ENCODE assay signal across 17 cellular contexts in the genomic region with DNA sequence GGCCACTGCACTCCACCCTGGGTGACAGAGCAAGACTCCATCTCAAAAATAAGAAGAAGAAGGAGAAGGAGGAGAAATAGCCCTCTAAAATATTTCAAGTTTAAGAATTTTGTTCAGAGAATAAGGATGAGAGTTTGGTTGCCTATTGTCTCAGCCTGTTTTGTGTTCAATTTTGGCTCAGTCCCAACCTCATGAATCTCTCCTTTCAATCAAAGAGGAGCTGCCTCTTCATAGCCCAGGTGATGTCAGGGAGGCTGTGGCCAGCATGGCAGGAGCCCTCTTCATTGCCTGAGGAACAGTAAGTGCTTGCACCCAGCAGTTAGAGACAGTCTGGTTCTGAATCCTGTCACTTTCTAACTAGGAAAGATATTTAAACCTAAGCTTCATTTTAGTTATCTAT. TPM values are rescaled to one million over a fixed set of nuclear protein-coding genes. Genes with fewer than 3 reads are reported as not detected.
DNase-seq lines count a peak whose midpoint lies in the region; ATAC-seq and TF ChIP-seq lines count a peak whose summit lies in the region.
"Had no signal": no experiment of that assay in that cellular context is flagged by ENCODE, and none has a peak within 500 bp of the region (broad histone marks: within the 10 kb centered on the region; RNA-seq: fewer than 3 reads in every experiment).

No MANE protein-coding gene starts in this region.

- no peak overlapping the region for H3K9ac ChIP-seq in mammary epithelial cell (ENCODE audit: insufficient read depth, low read length)
- H3K9ac ChIP-seq: BLaER1 treated with 17β-estradiol and CSF1 and Interleukin-3, amounts not matched to agents 10 nM and 100 nM had no signal

- H3K27ac Mint-ChIP-seq in MCF 10A (ENCODE audit: low read depth, unreplicated experiment) = no peak overlapping the region
- H3K27ac Mint-ChIP-seq in CD4-positive, alpha-beta memory T cell = no peak overlapping the region
- H3K27ac Mint-ChIP-seq: CD8-positive, alpha-beta memory T cell; GM23338; T-cell had no signal

- H3K27me3 ChIP-seq in mammary epithelial cell (ENCODE audit: insufficient read depth, low read length) (no peaks in the 10 kb centered on the region), foreskin keratinocyte (no peaks in the 10 kb centered on the region), transverse colon (no peaks in the 10 kb centered on the region), WERI-Rb-1 (ENCODE audit: insufficient read depth, low read depth, severe bottlenecking) (no peaks in the 10 kb centered on the region)
- H3K27me3 ChIP-seq in CD4-positive, alpha-beta memory T cell (ENCODE audit: insufficient read depth, low read length) = no peaks in the 10 kb centered on the region
- H3K27me3 ChIP-seq: MG63 had no signal

- no peaks in the 10 kb centered on the region for H3K9me3 ChIP-seq in mammary epithelial cell (replicated peaks; ENCODE audit: insufficient read depth, low read length)
- no peaks in the 10 kb centered on the region for H3K9me3 ChIP-seq in transverse colon
- H3K9me3 ChIP-seq in WERI-Rb-1 (ENCODE audit: severe bottlenecking) = no peaks in the 10 kb centered on the region
- H3K9me3 ChIP-seq in CD4-positive, alpha-beta memory T cell (ENCODE audit: control insufficient read depth in 1 of 2, low read length in 2 of 2) = no peaks in the 10 kb centered on the region
- H3K9me3 ChIP-seq: MG63 had no signal

- no peak for ATAC-seq in foreskin keratinocyte

- no peaks in the 10 kb centered on the region for H3K36me3 Mint-ChIP-seq in MCF 10A (ENCODE audit: insufficient read depth, unreplicated experiment)
- H3K36me3 Mint-ChIP-seq in CD4-positive, alpha-beta memory T cell = no peaks in the 10 kb centered on the region
- H3K36me3 Mint-ChIP-seq: CD8-positive, alpha-beta memory T cell; T-cell had no signal

- TF ChIP-seq EP300 in transverse colon (IDR thresholded peaks at IDR 0.05; ENCODE audit: low read depth) = no peak

- no peak overlapping the region for H3K4me3 Mint-ChIP-seq in MCF 10A (ENCODE audit: unreplicated experiment)
- no peak overlapping the region for H3K4me3 Mint-ChIP-seq in CD4-positive, alpha-beta memory T cell
- H3K4me3 Mint-ChIP-seq: CD8-positive, alpha-beta memory T cell; GM23338; T-cell had no signal

- H4K20me1 ChIP-seq in mammary epithelial cell (ENCODE audit: insufficient read depth, low read length) = no peaks in the 10 kb centered on the region

- no peak overlapping the region for H3K4me3 ChIP-seq in mammary epithelial cell (replicated peaks in 1 of 3; ENCODE audit: insufficient read depth in 1 of 3, low read depth in 2 of 3, low read length in 3 of 3)
- no peak overlapping the region for H3K4me3 ChIP-seq in transverse colon
- no peak overlapping the region for H3K4me3 ChIP-seq in WERI-Rb-1 (ENCODE audit: low read depth, low read length)
- H3K4me3 ChIP-seq in CD4-positive, alpha-beta memory T cell (ENCODE audit: low read length in 2 of 2) = no peak overlapping the region
- H3K4me3 ChIP-seq: BLaER1 treated with 17β-estradiol and CSF1 and Interleukin-3, amounts not matched to agents 10 nM and 100 nM; GM23338; MG63 had no signal

- CTCF ChIA-PET in mammary epithelial cell (lab: Charles Lee; ENCODE audit: low non-redundant PET) (interaction anchor here (1.7 kb wide), 1 partner anchor 244 kb away, joined by 13 read pairs; no protein-coding TSS in a partner anchor), MCF 10A (lab: Yijun Ruan, JAX) (interaction anchor here (0.6 to 10.8 kb wide), 17 partner anchors 10 to 277 kb away, joined by 3 to 113 read pairs (median 4); no protein-coding TSS in a partner anchor), RWPE1 (lab: Yijun Ruan, JAX) (interaction anchor here (0.6 to 0.8 kb wide), 2 partner anchors 9 to 272 kb away, joined by 3 read pairs; no protein-coding TSS in a partner anchor)
- CTCF ChIA-PET in CD4-positive, alpha-beta memory T cell (lab: Charles Lee; ENCODE audit: partially characterized antibody) = interaction anchor here (1.8 to 2.0 kb wide), 2 partner anchors 9 to 243 kb away, joined by 7 to 8 read pairs; no protein-coding TSS in a partner anchor

- DNase-seq in mammary epithelial cell (no peak), MCF 10A (ENCODE audit: unreplicated experiment) (no peak), RWPE1 (ENCODE audit: low spot score) (no peak), foreskin keratinocyte (peak in 1 of 2 donors; percentile 70), transverse colon (no peak), WERI-Rb-1 (no peak), GM10266 (ENCODE audit: extremely low spot score) (no peak)
- DNase-seq in CD4-positive, alpha-beta memory T cell = no peak
- DNase-seq: CD8-positive, alpha-beta memory T cell; KG1; MG63; NCI-H1092 treated with DMSO at 0.1 percent for 48 hours; NCI-H2081 treated with DMSO at 0.1 percent for 48 hours; SHP77 treated with DMSO at 0.1 percent for 48 hours; T-cell had no signal

- no peaks in the 10 kb centered on the region for H3K27me3 Mint-ChIP-seq in MCF 10A (ENCODE audit: insufficient read depth, unreplicated experiment)
- H3K27me3 Mint-ChIP-seq in CD4-positive, alpha-beta memory T cell = no peaks in the 10 kb centered on the region

- peaks cover 30% of the 10 kb centered on the region for H3K4me1 ChIP-seq in mammary epithelial cell (ENCODE audit: insufficient read depth, low read length)
- peaks cover 15% of the 10 kb centered on the region for H3K4me1 ChIP-seq in foreskin keratinocyte
- peaks cover 9 to 60% (median 45%) of the 10 kb centered on the region in 4 donors for H3K4me1 ChIP-seq in transverse colon
- no peaks in the 10 kb centered on the region for H3K4me1 ChIP-seq in CD4-positive, alpha-beta memory T cell (ENCODE audit: insufficient read depth, low read length)

- H3K4me1 Mint-ChIP-seq in MCF 10A (ENCODE audit: insufficient read depth, unreplicated experiment) = peaks cover 9% of the 10 kb centered on the region
- no peaks in the 10 kb centered on the region for H3K4me1 Mint-ChIP-seq in CD4-positive, alpha-beta memory T cell
- H3K4me1 Mint-ChIP-seq: CD8-positive, alpha-beta memory T cell; GM23338; T-cell had no signal

- TF ChIP-seq CTCF in mammary epithelial cell (conservative IDR thresholded peaks at IDR 0.05 in 1 of 2, IDR thresholded peaks at IDR 0.05 in 1 of 2; ENCODE audit: extremely low read depth in 1 of 2, insufficient read depth in 1 of 2, low read depth in 1 of 2, low read length in 2 of 2) (no peak), MCF 10A (IDR thresholded peaks at IDR 0.05; ENCODE audit: unreplicated experiment) (no peak), RWPE1 (conservative IDR thresholded peaks at IDR 0.05; ENCODE audit: low read depth) (no peak), foreskin keratinocyte (conservative IDR thresholded peaks at IDR 0.05) (no peak), transverse colon (IDR thresholded peaks at IDR 0.05) (no peak), WERI-Rb-1 (IDR thresholded peaks at IDR 0.05; ENCODE audit: low read depth, low read length) (no peak), GM10266 (IDR thresholded peaks at IDR 0.05; ENCODE audit: control insufficient read depth, insufficient read depth, low read depth, missing control alignments) (no peak)

- intact Hi-C loops in mammary epithelial cell (cut with micrococcal nuclease) = loop anchor here (1.0 to 5.0 kb wide), 2 partner anchors 13 to 524 kb away; no protein-coding TSS in a partner anchor
- intact Hi-C loops in MCF 10A (cut with micrococcal nuclease) = loop anchor here (5.0 kb wide), 2 partner anchors 44 to 104 kb away; no protein-coding TSS in a partner anchor
- intact Hi-C loops in transverse colon (cut with DNase I; ENCODE audit: low total_unique reads) = no loop called here
- intact Hi-C loops in CD4-positive, alpha-beta memory T cell (cut with micrococcal nuclease) = no loop called here

- no peak overlapping the region for H3K4me2 ChIP-seq in mammary epithelial cell (ENCODE audit: insufficient read depth, low read depth, low read length)
- H3K4me2 ChIP-seq: GM23338 had no signal

- no peaks in the 10 kb centered on the region for H3K9me3 Mint-ChIP-seq in MCF 10A (ENCODE audit: unreplicated experiment)
- no peaks in the 10 kb centered on the region for H3K9me3 Mint-ChIP-seq in CD4-positive, alpha-beta memory T cell
- H3K9me3 Mint-ChIP-seq: CD8-positive, alpha-beta memory T cell; T-cell had no signal

- dilution Hi-C loops in mammary epithelial cell (cut with HindIII; ENCODE audit: low sequenced_read_pairs) = no loop called here

- no peak for TF ChIP-seq POLR2A in transverse colon (IDR thresholded peaks at IDR 0.05)

- no TSS peak for BruUV-seq in mammary epithelial cell (replicated peaks; lab: Mats Ljungman, UMichigan)
- BruUV-seq in MCF 10A (replicated peaks; lab: Mats Ljungman, UMichigan) = no TSS peak

- in situ Hi-C loops in mammary epithelial cell (cut with MboI; ENCODE audit: low sequenced_read_pairs in 2 of 2) (loop anchor here (10.0 to 25.0 kb wide), 3 partner anchors 246 to 516 kb away; no protein-coding TSS in a partner anchor), transverse colon (cut with MboI; ENCODE audit: low pct_ligation_motif_present in 1 of 4, low pct_unique_long_range_greater_than_20kb in 1 of 4, low sequenced_read_pairs in 3 of 4) (loop anchor here in 3 of 4 donors (5.0 to 25.0 kb wide), 3 partner anchors 239 to 246 kb away; no protein-coding TSS in a partner anchor)

- H3K27ac ChIP-seq in mammary epithelial cell (ENCODE audit: insufficient read depth, low read depth, low read length) (peak overlapping the region; percentile 11), RWPE1 (peak overlapping the region; percentile 68; the same call in 1 of the 2 replicates), foreskin keratinocyte (peak overlapping the region; percentile 94), transverse colon (peak overlapping the region; percentile 71 to 83 (median 81)), WERI-Rb-1 (no peak overlapping the region; the same call in 1 of the 2 replicates)
- H3K27ac ChIP-seq in CD4-positive, alpha-beta memory T cell (ENCODE audit: low read depth, low read length) = no peak overlapping the region
- H3K27ac ChIP-seq: BLaER1 treated with 17β-estradiol and CSF1 and Interleukin-3, amounts not matched to agents 10 nM and 100 nM had no signal

- H3K36me3 ChIP-seq in mammary epithelial cell (ENCODE audit: insufficient read depth, low read length) (no peaks in the 10 kb centered on the region), transverse colon (no peaks in the 10 kb centered on the region), WERI-Rb-1 (no peaks in the 10 kb centered on the region)
- H3K36me3 ChIP-seq in CD4-positive, alpha-beta memory T cell (ENCODE audit: insufficient read depth, low read length) = no peaks in the 10 kb centered on the region
- H3K36me3 ChIP-seq: BLaER1 treated with 17β-estradiol and CSF1 and Interleukin-3, amounts not matched to agents 10 nM and 100 nM; MG63 had no signal

- H2AFZ ChIP-seq in mammary epithelial cell (ENCODE audit: low read depth, low read length) = peak overlapping the region; percentile 32
- H2AFZ ChIP-seq: GM23338 had no signal

- H3K79me2 ChIP-seq in mammary epithelial cell (ENCODE audit: insufficient read depth, low read length) = no peaks in the 10 kb centered on the region

- POLR2A ChIA-PET in MCF 10A (lab: Yijun Ruan, JAX) = interaction anchor here (1.0 to 3.8 kb wide), 8 partner anchors 107 to 278 kb away, joined by 3 to 34 read pairs (median 6); no protein-coding TSS in a partner anchor
- POLR2A ChIA-PET in RWPE1 (lab: Yijun Ruan, JAX; ENCODE audit: low non-redundant PET) = no interaction called here
- POLR2A ChIA-PET in CD4-positive, alpha-beta memory T cell (lab: Charles Lee; ENCODE audit: partially characterized antibody) = no interaction called here

RNA-seq across cellular contexts. Expression of a gene that starts 55.0 kb away (rescaled TPM):
- total RNA-seq in mammary epithelial cell = 10 to 100 TPM in 1 of 2 donors, 1 to 10 TPM in 1; 2.8 to 22.5 TPM
- polyA plus RNA-seq in mammary epithelial cell = 29.2 TPM
- polyA minus RNA-seq in mammary epithelial cell = 15.2 TPM
- total RNA-seq in MCF 10A (2022) = 38.6 and 41.9 TPM in 2 replicates
- 19.9 and 27.8 TPM in 2 replicates for total RNA-seq in foreskin keratinocyte
- 26.3 and 35.9 TPM in 2 replicates for polyA plus RNA-seq in foreskin keratinocyte
- total RNA-seq in transverse colon = 100 to 1,000 TPM; 127 to 258 (median 197) TPM
- 10 to 100 TPM; 60.9 to 61.1 TPM for total RNA-seq in CD4-positive, alpha-beta memory T cell
- 10 to 100 TPM; 22.3 to 25.2 TPM for polyA plus RNA-seq in CD4-positive, alpha-beta memory T cell

Comparison
In these comparisons a context has a peak if more than half of its experiments do, and no peak if none do; other contexts are left out.
1. H3K27ac ChIP-seq: peak in mammary epithelial cell (single experiment), RWPE1 (single experiment), foreskin keratinocyte (single experiment) and transverse colon (4 of 4); none in WERI-Rb-1 (single experiment) and CD4-positive, alpha-beta memory T cell (single experiment).
2. intact Hi-C loops: an anchor here in mammary epithelial cell (1.0 to 5.0 kb wide) and MCF 10A (5.0 kb wide); none called in transverse colon and CD4-positive, alpha-beta memory T cell.